In the genomic region with DNA sequence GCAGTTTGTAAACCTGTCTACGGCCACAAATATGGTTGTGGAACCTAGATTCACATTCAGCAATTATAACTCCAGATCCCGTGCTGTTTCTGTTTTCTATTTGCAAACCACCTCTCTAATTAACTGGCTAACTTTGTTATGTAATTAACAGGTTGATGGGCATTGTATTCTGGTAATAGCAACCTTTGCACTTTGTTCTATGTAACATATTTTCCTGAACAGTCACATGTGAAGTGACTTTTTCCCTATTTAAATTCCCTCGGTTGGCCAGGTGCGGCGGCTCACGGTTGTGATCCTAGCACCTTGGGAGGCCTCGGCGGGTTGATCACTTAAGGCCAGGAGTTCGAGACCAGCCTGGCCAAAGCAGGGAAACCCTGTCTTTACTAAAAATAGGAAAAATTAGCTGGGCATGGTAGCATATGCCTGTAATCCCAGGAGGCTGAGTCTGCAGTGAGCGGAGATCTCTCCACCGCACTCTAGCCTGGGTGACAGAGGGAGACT, we compare ENCODE assay signal across 8 cellular contexts. TPM values are rescaled to one million over a fixed set of nuclear protein-coding genes. Genes with fewer than 3 reads are reported as not detected.
DNase-seq lines count a peak whose midpoint lies in the region; ATAC-seq and TF ChIP-seq lines count a peak whose summit lies in the region.

No MANE protein-coding gene starts in this region.

- H3K4me1 ChIP-seq in GM23338 (ENCODE audit: insufficient read depth): peaks cover 22% of the 10 kb centered on the region
- peaks cover 47% of the 10 kb centered on the region for H3K4me1 ChIP-seq in OCI-LY7 (ENCODE audit: insufficient read depth, low read length, poor library complexity, severe bottlenecking)
- peaks cover 9% of the 10 kb centered on the region for H3K4me1 ChIP-seq in rectal smooth muscle tissue (ENCODE audit: control insufficient read depth, insufficient read depth, low read length)

- TF ChIP-seq CTCF in GM23338 (conservative IDR thresholded peaks at IDR 0.05; ENCODE audit: low read depth in 2 of 2): no peak
- TF ChIP-seq CTCF in OCI-LY7 (conservative IDR thresholded peaks at IDR 0.05; ENCODE audit: low read length): no peak
- no peak for TF ChIP-seq CTCF in epithelial cell of esophagus (IDR thresholded peaks at IDR 0.05; ENCODE audit: insufficient read depth, low read depth, low read length, missing control alignments)

- H3K36me3 ChIP-seq in GM23338 (ENCODE audit: insufficient read depth) (no peaks in the 10 kb centered on the region), OCI-LY7 (ENCODE audit: insufficient read depth, low read length) (peaks cover 35% of the 10 kb centered on the region), rectal smooth muscle tissue (ENCODE audit: control insufficient read depth, insufficient read depth, low read length) (no peaks in the 10 kb centered on the region)

- no peaks in the 10 kb centered on the region for H3K27me3 ChIP-seq in GM23338 (ENCODE audit: insufficient read depth)
- no peaks in the 10 kb centered on the region for H3K27me3 ChIP-seq in rectal smooth muscle tissue (ENCODE audit: control insufficient read depth, insufficient read depth, low read length)

- H3F3A ChIP-seq in GM23338 (replicated peaks; ENCODE audit: low read depth): no peaks in the 10 kb centered on the region

- H3K27me3 Mint-ChIP-seq in GM23338 (ENCODE audit: insufficient read depth, low read depth, poor library complexity): peaks cover 3% of the 10 kb centered on the region

- H2AFZ ChIP-seq in GM23338 (no peak overlapping the region), OCI-LY7 (ENCODE audit: low read length) (no peak overlapping the region)

- peaks cover 9% of the 10 kb centered on the region; the same call in 2 of the 3 replicates for H3K36me3 Mint-ChIP-seq in GM23338 (ENCODE audit: low read depth)

- POLR2A ChIA-PET in OCI-LY7 (lab: Charles Lee): interaction anchor here (0.5 to 2.1 kb wide), 5 partner anchors 19 to 227 kb away, joined by 3 to 30 read pairs (median 5); partner anchors contain the start of gene RABGGTB

- CTCF ChIA-PET in OCI-LY7 (lab: Charles Lee; ENCODE audit: unreplicated experiment): no interaction called here

- peaks cover 28% of the 10 kb centered on the region for H3K4me1 Mint-ChIP-seq in GM23338

- H3K79me2 ChIP-seq in GM23338 (replicated peaks; ENCODE audit: insufficient read depth) (peaks cover 46% of the 10 kb centered on the region), OCI-LY7 (ENCODE audit: insufficient read depth, low read depth, low read length) (peaks cover 66% of the 10 kb centered on the region)

- ATAC-seq in GM23338 (no peak), GM18511 (IDR thresholded peaks at IDR 0.05; ENCODE audit: unreplicated experiment) (no peak), HG03139 (IDR thresholded peaks at IDR 0.05; ENCODE audit: unreplicated experiment) (no peak)

- H3K9ac ChIP-seq in rectal smooth muscle tissue (ENCODE audit: low read length): no peak overlapping the region

- H3K27ac ChIP-seq in GM23338 (ENCODE audit: low read depth) (no peak overlapping the region), OCI-LY7 (ENCODE audit: low read depth, low read length, poor library complexity, severe bottlenecking) (peak overlapping the region; percentile 95), rectal smooth muscle tissue (ENCODE audit: low read depth, low read length) (peak overlapping the region; percentile 45)

- no peak overlapping the region; the same call in 1 of the 2 replicates for H3K27ac Mint-ChIP-seq in GM23338

- no TSS peak for BruUV-seq in OCI-LY7 (replicated peaks; lab: Mats Ljungman, UMichigan)

- intact Hi-C loops in OCI-LY7 (cut with micrococcal nuclease; ENCODE audit: unreplicated experiment): loop anchor here (2.0 to 5.0 kb wide), 2 partner anchors 566 to 993 kb away; partner anchors contain the start of genes CRYZ and TYW3

- H3K4me2 ChIP-seq in GM23338 (peak overlapping the region; percentile 90), OCI-LY7 (ENCODE audit: low read length) (peak overlapping the region; percentile 91)

- H3K4me3 Mint-ChIP-seq in GM23338: peak overlapping the region; percentile 98

- H3K9me2 ChIP-seq in GM23338 (ENCODE audit: insufficient read depth) (no peaks in the 10 kb centered on the region), OCI-LY7 (ENCODE audit: insufficient read depth, low read length) (no peaks in the 10 kb centered on the region)

- H4K20me1 ChIP-seq in GM23338 (replicated peaks; ENCODE audit: insufficient read depth): no peaks in the 10 kb centered on the region
- H4K20me1 ChIP-seq in OCI-LY7 (ENCODE audit: insufficient read depth, low read length): peaks cover 9% of the 10 kb centered on the region; the same call in 1 of the 2 replicates

- DNase-seq in GM23338 (ENCODE audit: low spot score) (peak; percentile 30), OCI-LY7 (ENCODE audit: low spot score) (peak; percentile 33), epithelial cell of esophagus (ENCODE audit: low read depth) (peak; percentile 11), hepatic stellate cell (ENCODE audit: low spot score) (no peak), NCI-H446 treated with DMSO at 0.1 percent for 48 hours (lab: John Stamatoyannopoulos, UW) (no peak)

- H3K4me3 ChIP-seq in GM23338 (peak overlapping the region; percentile 81), OCI-LY7 (ENCODE audit: low read depth, low read length, poor library complexity, severe bottlenecking) (peak overlapping the region; percentile 90), epithelial cell of esophagus (ENCODE audit: low read length) (peak overlapping the region; percentile 87), rectal smooth muscle tissue (ENCODE audit: low read length) (peak overlapping the region; percentile 99)

- H3K9me3 Mint-ChIP-seq in GM23338: peaks cover 13% of the 10 kb centered on the region

- no peaks in the 10 kb centered on the region for H3K9me3 ChIP-seq in OCI-LY7 (ENCODE audit: low read length)

TF ChIP-seq in GM23338, 12 proteins besides CTCF, POLR2A, EP300 and RAD21:
- TF ChIP-seq JUNB (IDR thresholded peaks at IDR 0.05; ENCODE audit: unreplicated experiment): no peak

RNA-seq across cellular contexts. Expression of gene ACADM, which starts 1.4 kb away (rescaled TPM):
- total RNA-seq in GM23338 (2014; rRNA removed; shearing (Covaris generic)): 35.3 and 37.7 TPM in 2 replicates
- 43.7 and 52.8 TPM in 2 replicates for polyA plus RNA-seq in GM23338 (2016; fragmentation: Nextera tagmentation; extraction: Ambion mirVana)
- total RNA-seq in OCI-LY7 (2014; rRNA removed; shearing (Covaris generic)): 137 and 160 TPM in 2 replicates
- 228 and 248 TPM in 2 replicates for total RNA-seq in OCI-LY7 (2022)

Comparison
In these comparisons a context has a peak if more than half of its experiments do, and no peak if none do; other contexts are left out.
1. DNase-seq: peak in GM23338 (single experiment), OCI-LY7 (single experiment) and epithelial cell of esophagus (single experiment); none in hepatic stellate cell (single experiment) and NCI-H446 treated with DMSO at 0.1 percent for 48 hours (single experiment).
2. Peak in every context shown above with its lines, with median percentiles within 50 percentile points of each other: H3K4me3 ChIP-seq.